1 cellular context compared by ENCODE assay signal in the genomic region with DNA sequence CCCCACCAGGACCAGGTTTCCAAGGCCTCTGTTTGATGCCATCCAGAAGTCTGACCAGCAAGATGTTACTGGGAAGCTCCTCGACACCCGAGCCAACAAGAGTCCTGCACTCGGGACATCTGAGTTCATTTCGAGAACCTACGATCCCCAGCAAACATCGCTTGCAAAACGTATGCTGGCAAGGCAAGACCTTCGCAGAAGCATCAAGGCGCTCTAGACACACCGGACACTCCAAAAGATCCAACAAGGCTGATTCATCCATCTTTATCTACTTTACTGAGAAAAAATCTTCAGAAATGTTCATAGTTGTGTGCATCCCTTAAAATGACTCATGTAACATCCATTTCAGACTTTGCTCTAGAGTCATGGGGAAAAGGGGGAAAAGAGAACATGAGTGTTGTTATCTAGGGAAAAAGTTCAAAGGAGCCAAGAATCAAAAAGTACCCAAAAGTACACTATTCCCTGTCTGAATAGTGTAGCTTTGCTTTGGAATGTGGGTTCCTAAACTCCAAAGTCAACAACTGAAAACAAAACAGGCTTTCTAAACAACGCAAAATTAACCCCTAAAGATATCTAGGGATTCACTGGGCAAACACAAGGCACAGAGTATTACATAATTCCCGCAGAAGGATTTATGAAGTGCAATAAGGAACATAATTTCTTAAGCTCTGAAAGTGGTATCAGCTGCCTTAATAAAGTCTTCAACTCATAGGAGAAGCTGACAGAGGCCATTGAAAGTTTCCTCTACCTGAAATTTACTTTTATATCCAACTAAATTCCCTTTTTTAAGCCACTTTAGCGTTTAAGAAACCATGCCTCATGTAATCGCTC.
TF ChIP-seq lines count a peak whose summit lies in the region.

No MANE protein-coding gene starts in this region.

TF ChIP-seq in HEK293, 187 proteins besides CTCF, POLR2A, EP300 and RAD21 (continued from another document):
- TF ChIP-seq, protein P1, sequence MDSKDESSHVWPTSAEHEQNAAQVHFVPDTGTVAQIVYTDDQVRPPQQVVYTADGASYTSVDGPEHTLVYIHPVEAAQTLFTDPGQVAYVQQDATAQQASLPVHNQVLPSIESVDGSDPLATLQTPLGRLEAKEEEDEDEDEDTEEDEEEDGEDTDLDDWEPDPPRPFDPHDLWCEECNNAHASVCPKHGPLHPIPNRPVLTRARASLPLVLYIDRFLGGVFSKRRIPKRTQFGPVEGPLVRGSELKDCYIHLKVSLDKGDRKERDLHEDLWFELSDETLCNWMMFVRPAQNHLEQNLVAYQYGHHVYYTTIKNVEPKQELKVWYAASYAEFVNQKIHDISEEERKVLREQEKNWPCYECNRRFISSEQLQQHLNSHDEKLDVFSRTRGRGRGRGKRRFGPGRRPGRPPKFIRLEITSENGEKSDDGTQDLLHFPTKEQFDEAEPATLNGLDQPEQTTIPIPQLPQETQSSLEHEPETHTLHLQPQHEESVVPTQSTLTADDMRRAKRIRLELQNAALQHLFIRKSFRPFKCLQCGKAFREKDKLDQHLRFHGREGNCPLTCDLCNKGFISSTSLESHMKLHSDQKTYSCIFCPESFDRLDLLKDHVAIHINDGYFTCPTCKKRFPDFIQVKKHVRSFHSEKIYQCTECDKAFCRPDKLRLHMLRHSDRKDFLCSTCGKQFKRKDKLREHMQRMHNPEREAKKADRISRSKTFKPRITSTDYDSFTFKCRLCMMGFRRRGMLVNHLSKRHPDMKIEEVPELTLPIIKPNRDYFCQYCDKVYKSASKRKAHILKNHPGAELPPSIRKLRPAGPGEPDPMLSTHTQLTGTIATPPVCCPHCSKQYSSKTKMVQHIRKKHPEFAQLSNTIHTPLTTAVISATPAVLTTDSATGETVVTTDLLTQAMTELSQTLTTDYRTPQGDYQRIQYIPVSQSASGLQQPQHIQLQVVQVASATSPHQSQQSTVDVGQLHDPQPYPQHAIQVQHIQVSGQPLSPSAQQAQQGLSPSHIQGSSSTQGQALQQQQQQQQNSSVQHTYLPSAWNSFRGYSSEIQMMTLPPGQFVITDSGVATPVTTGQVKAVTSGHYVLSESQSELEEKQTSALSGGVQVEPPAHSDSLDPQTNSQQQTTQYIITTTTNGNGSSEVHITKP (tag by site-specific recombination; IDR thresholded peaks at IDR 0.05) = 0 out of 2 replicates have a peak, but pooled peaks have one; percentile 16
- TF ChIP-seq ZNF571 (tag by site-specific recombination; IDR thresholded peaks at IDR 0.05) = no peak
- no peak for TF ChIP-seq RBAK (tag by site-specific recombination; IDR thresholded peaks at IDR 0.05)
- TF ChIP-seq, protein P2, sequence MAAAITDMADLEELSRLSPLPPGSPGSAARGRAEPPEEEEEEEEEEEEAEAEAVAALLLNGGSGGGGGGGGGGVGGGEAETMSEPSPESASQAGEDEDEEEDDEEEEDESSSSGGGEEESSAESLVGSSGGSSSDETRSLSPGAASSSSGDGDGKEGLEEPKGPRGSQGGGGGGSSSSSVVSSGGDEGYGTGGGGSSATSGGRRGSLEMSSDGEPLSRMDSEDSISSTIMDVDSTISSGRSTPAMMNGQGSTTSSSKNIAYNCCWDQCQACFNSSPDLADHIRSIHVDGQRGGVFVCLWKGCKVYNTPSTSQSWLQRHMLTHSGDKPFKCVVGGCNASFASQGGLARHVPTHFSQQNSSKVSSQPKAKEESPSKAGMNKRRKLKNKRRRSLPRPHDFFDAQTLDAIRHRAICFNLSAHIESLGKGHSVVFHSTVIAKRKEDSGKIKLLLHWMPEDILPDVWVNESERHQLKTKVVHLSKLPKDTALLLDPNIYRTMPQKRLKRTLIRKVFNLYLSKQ (tag by site-specific recombination; IDR thresholded peaks at IDR 0.05; ENCODE audit: borderline replicate concordance) = no peak
- TF ChIP-seq ZNF600 (tag by site-specific recombination; IDR thresholded peaks at IDR 0.05) = peak; percentile 43; the same call in 1 of the 2 replicates
- TF ChIP-seq KLF17 (tag by site-specific recombination; IDR thresholded peaks at IDR 0.05) = no peak
TF ChIP-seq in HEK293: peak in this region for 6.
